ENCODE assay signal across 8 cellular contexts in the genomic region with DNA sequence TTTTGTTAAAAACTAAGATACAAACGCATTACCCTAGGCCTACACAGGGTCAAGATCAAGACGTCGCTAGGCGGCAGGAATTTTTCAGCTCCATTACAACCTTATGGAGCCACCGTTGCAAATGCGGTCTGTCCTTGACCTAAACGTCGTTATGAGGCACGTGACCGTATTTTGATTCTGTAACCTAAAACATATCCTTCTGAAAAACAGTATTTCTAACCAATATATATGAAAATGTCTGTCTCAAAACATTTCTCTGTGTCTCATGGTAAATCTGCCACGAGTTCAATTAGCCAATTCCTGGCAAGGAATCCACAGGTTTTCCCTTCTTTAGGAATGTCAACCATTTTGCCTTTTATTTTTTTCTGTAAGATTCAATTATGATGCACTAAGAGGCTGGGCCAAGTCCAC. TPM values are rescaled to one million over a fixed set of nuclear protein-coding genes. Genes with fewer than 3 reads are reported as not detected.
A peak's percentile ranks its signal among the peaks of the same experiment; 100 is the strongest.
DNase-seq lines count a peak whose midpoint lies in the region; ATAC-seq, FAIRE-seq and TF ChIP-seq lines count a peak whose summit lies in the region.

No MANE protein-coding gene starts in this region.

- intact Hi-C loops in heart right ventricle (cut with DNase I) (loop anchor here in 8 of 10 donors (2.0 to 10.0 kb wide), 5 partner anchors 36 to 120 kb away; no protein-coding TSS in a partner anchor), left ventricle myocardium superior (cut with micrococcal nuclease) (no loop called here), K562 (cut with micrococcal nuclease) (loop anchor here (2.0 to 5.0 kb wide), 2 partner anchors 34 to 369 kb away; a partner anchor contains a TSS)

- DNase-seq in heart right ventricle (peak in 1 of 2 donors; percentile 19), left ventricle myocardium superior (no peak), NCI-H69 (lab: John Stamatoyannopoulos, UW) (peak; percentile 57), K562 (ENCODE audit: extremely low read depth in 1 of 4, low spot score in 3 of 4) (peak; percentile 24 to 80 (median 25)), left kidney (ENCODE audit: low read depth, low spot score) (peak; percentile 76), suprapubic skin (ENCODE audit: low spot score in 2 of 2) (no peak)

- H3K9ac ChIP-seq in K562 (ENCODE audit: insufficient read depth in 1 of 2, low read depth in 2 of 2, low read length in 2 of 2): peak overlapping the region; percentile 91 to 97

- H3K36me3 ChIP-seq in heart right ventricle (no peaks in the 10 kb centered on the region), K562 (ENCODE audit: control insufficient read depth, insufficient read depth, low read length) (peaks cover 22% of the 10 kb centered on the region), suprapubic skin (no peaks in the 10 kb centered on the region)

- ATAC-seq in heart right ventricle (no peak), left ventricle myocardium superior (no peak), K562 (peak; percentile 16), GM19324 (IDR thresholded peaks at IDR 0.05; ENCODE audit: low FRiP score, unreplicated experiment) (no peak), GM18519 (IDR thresholded peaks at IDR 0.05; ENCODE audit: low FRiP score, unreplicated experiment) (no peak)

- peak; percentile 72 for FAIRE-seq in K562 (lab: Jason Lieb, UNC)

- TSS peak; percentile 34 for BruUV-seq in K562 (replicated peaks; lab: Mats Ljungman, UMichigan)

- CTCF ChIA-PET in K562 (lab: Yijun Ruan, JAX; ENCODE audit: low intra/inter-chr PET ratio): interaction anchor here (1.1 to 2.1 kb wide), 3 partner anchors 34 to 127 kb away, joined by 4 to 13 read pairs (median 6); no protein-coding TSS in a partner anchor

- peak overlapping the region; percentile 79 for H2AFZ ChIP-seq in K562 (ENCODE audit: low read depth, low read length)

- H4K20me1 ChIP-seq in K562 (replicated peaks; ENCODE audit: control insufficient read depth, insufficient read depth, low read length): peaks cover 41% of the 10 kb centered on the region

- peak overlapping the region; percentile 95 for H3K4me2 ChIP-seq in K562 (ENCODE audit: insufficient read depth, low read length)

- H3K27ac ChIP-seq in heart right ventricle: peak overlapping the region; percentile 90 to 99 (median 98)
- H3K27ac ChIP-seq in K562 (ENCODE audit: extremely low read depth, low read depth, low read length): peak overlapping the region; percentile 94
- H3K27ac ChIP-seq in suprapubic skin: peak overlapping the region; percentile 99

- in situ Hi-C loops in K562 (cut with MboI): loop anchor here (5.0 kb wide), 1 partner anchor 124 kb away; no protein-coding TSS in a partner anchor

- H3K4me3 ChIP-seq in heart right ventricle: peak overlapping the region; percentile 73 to 91 (median 84)
- peak overlapping the region; percentile 89 for H3K4me3 ChIP-seq in K562
- H3K4me3 ChIP-seq in suprapubic skin: peak overlapping the region; percentile 98

- no peak for TF ChIP-seq CTCF in heart right ventricle (IDR thresholded peaks at IDR 0.05)
- TF ChIP-seq CTCF in K562 (IDR thresholded peaks at IDR 0.05 in 2 of 3, conservative IDR thresholded peaks at IDR 0.05 in 1 of 3; ENCODE audit: insufficient read depth in 2 of 3, low read depth in 1 of 3, low read length in 3 of 3): peak in 2 of 3 experiments; percentile 24; a peak in 2 of 6 replicates
- TF ChIP-seq CTCF in suprapubic skin (IDR thresholded peaks at IDR 0.05): no peak

- H3K9me1 ChIP-seq in K562 (ENCODE audit: control insufficient read depth, insufficient read depth, low read length): no peaks in the 10 kb centered on the region

- POLR2A ChIA-PET in K562 (lab: Yijun Ruan, JAX): interaction anchor here (0.5 to 4.1 kb wide), 48 partner anchors 8 to 457 kb away, joined by 3 to 24 read pairs (median 4); a partner anchor contains a TSS

- TF ChIP-seq RAD21 in K562 (CRISPR knock-in tag; conservative IDR thresholded peaks at IDR 0.05 in 1 of 2, IDR thresholded peaks at IDR 0.05 in 1 of 2): no peak

- no peak for TF ChIP-seq EP300 in K562 (IDR thresholded peaks at IDR 0.05; ENCODE audit: low read length)
- TF ChIP-seq EP300 in suprapubic skin (IDR thresholded peaks at IDR 0.05): no peak

- TF ChIP-seq POLR2A in K562 (conservative IDR thresholded peaks at IDR 0.05): no peak
- no peak for TF ChIP-seq POLR2A in suprapubic skin (IDR thresholded peaks at IDR 0.05)

- H3K4me1 ChIP-seq in heart right ventricle: peaks cover 0 to 68% (median 39%) of the 10 kb centered on the region in 9 donors
- H3K4me1 ChIP-seq in K562 (replicated peaks in 1 of 2; ENCODE audit: control insufficient read depth in 2 of 2, insufficient read depth in 2 of 2, low read length in 2 of 2): peaks cover 5 to 7% of the 10 kb centered on the region in 2 experiments; a peak in 3 of 5 replicates
- peaks cover 55% of the 10 kb centered on the region for H3K4me1 ChIP-seq in suprapubic skin

- H3K27me3 ChIP-seq in heart right ventricle (no peaks in the 10 kb centered on the region), K562 (ENCODE audit: control insufficient read depth in 2 of 2, insufficient read depth in 2 of 2, low read length in 2 of 2) (no peaks in the 10 kb centered on the region), suprapubic skin (no peaks in the 10 kb centered on the region)

- H3K9me3 ChIP-seq in heart right ventricle (no peaks in the 10 kb centered on the region), K562 (replicated peaks; ENCODE audit: control insufficient read depth, insufficient read depth, low read depth, low read length) (no peaks in the 10 kb centered on the region), suprapubic skin (no peaks in the 10 kb centered on the region)

- 12 to 14% methylated on average over 11 of the region's 11 CpGs for WGBS in heart right ventricle, 2 donors
- 0% methylated on average over 11 of the region's 11 CpGs for WGBS in K562 (ENCODE audit: insufficient coverage, low coverage, missing lambda C conversion rate)
- WGBS in suprapubic skin: under 1% methylated on average over 11 of the region's 11 CpGs

- H3K79me2 ChIP-seq in K562 (ENCODE audit: control insufficient read depth, insufficient read depth, low read length): peaks cover 91% of the 10 kb centered on the region

TF ChIP-seq in K562, 482 proteins besides CTCF, POLR2A, EP300 and RAD21 (continues in another document):
- TF ChIP-seq CCAR2 (IDR thresholded peaks at IDR 0.05; ENCODE audit: low read depth, low read length) (no peak), MECOM (CRISPR knock-in tag; IDR thresholded peaks at IDR 0.05) (0 out of 2 replicates have a peak, but pooled peaks have one; percentile 21)
- TF ChIP-seq, protein P1, sequence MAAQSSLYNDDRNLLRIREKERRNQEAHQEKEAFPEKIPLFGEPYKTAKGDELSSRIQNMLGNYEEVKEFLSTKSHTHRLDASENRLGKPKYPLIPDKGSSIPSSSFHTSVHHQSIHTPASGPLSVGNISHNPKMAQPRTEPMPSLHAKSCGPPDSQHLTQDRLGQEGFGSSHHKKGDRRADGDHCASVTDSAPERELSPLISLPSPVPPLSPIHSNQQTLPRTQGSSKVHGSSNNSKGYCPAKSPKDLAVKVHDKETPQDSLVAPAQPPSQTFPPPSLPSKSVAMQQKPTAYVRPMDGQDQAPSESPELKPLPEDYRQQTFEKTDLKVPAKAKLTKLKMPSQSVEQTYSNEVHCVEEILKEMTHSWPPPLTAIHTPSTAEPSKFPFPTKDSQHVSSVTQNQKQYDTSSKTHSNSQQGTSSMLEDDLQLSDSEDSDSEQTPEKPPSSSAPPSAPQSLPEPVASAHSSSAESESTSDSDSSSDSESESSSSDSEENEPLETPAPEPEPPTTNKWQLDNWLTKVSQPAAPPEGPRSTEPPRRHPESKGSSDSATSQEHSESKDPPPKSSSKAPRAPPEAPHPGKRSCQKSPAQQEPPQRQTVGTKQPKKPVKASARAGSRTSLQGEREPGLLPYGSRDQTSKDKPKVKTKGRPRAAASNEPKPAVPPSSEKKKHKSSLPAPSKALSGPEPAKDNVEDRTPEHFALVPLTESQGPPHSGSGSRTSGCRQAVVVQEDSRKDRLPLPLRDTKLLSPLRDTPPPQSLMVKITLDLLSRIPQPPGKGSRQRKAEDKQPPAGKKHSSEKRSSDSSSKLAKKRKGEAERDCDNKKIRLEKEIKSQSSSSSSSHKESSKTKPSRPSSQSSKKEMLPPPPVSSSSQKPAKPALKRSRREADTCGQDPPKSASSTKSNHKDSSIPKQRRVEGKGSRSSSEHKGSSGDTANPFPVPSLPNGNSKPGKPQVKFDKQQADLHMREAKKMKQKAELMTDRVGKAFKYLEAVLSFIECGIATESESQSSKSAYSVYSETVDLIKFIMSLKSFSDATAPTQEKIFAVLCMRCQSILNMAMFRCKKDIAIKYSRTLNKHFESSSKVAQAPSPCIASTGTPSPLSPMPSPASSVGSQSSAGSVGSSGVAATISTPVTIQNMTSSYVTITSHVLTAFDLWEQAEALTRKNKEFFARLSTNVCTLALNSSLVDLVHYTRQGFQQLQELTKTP (IDR thresholded peaks at IDR 0.05; ENCODE audit: low read depth in 1 of 2, partially characterized antibody in 2 of 2): peak in 1 of 2 experiments; percentile 36

RNA-seq across cellular contexts. Expression of a gene that starts 1.7 kb away (rescaled TPM):
- total RNA-seq in heart right ventricle (100 to 1,000 TPM in 5 of 10 donors, 10 to 100 TPM in 5; 40.6 to 163 (median 95.3) TPM), left ventricle myocardium superior (43.5 TPM), K562 (2014; rRNA removed) (96.7 and 123 TPM in 2 replicates), K562 (2014; rRNA removed; fragmentation: Illumina TruSeq; extraction: Trizol) (116 and 139 TPM in 2 replicates), K562 (2015; rRNA removed; fragmentation: Illumina TruSeq; extraction: Trizol) (67.3 and 73.0 TPM in 2 replicates), K562 (2021) (228 and 238 TPM in 2 replicates), suprapubic skin (100 to 1,000 TPM; 234 to 395 (median 319) TPM)
- polyA plus RNA-seq in heart right ventricle (100 to 1,000 TPM in 1 of 2 donors, 10 to 100 TPM in 1; 82.8 to 126 TPM), K562 (2011; rRNA removed) (144 and 147 TPM in 2 replicates), K562 (2014; fragmentation: Illumina TruSeq; extraction: Trizol) (217 and 248 TPM in 2 replicates), K562 (2014; fragmentation: Nextera tagmentation; extraction: Ambion mirVana) (10 to 100 TPM; 75.8 to 90.3 TPM), K562 (2014; rRNA removed) (141 and 151 TPM in 2 replicates)
- total RNA-seq in K562 (2011; cell fraction: chromatin; rRNA removed; ENCODE audit: low replicate concordance): 172 and 408 TPM in 2 replicates
- 188 and 224 TPM in 2 replicates for total RNA-seq in K562 (2011; cell fraction: nucleolus; rRNA removed)
- 397 and 411 TPM in 2 replicates for total RNA-seq in K562 (2011; cell fraction: nucleoplasm; rRNA removed)
- polyA plus RNA-seq in K562 (2011; cell fraction: cytosol; rRNA removed): 58.0 and 129 TPM in 2 replicates
- polyA plus RNA-seq in K562 (2011; cell fraction: nucleus; rRNA removed): 49.3 and 111 TPM in 2 replicates
- polyA plus RNA-seq in K562 (2012): 173 and 413 TPM in 2 replicates
- polyA minus RNA-seq in K562 (2011; rRNA and poly(A)+ RNA removed): 151 and 172 TPM in 2 replicates
- 70.4 and 76.7 TPM in 2 replicates for polyA minus RNA-seq in K562 (2011; cell fraction: cytosol; rRNA and poly(A)+ RNA removed)
- polyA minus RNA-seq in K562 (2011; cell fraction: nucleus; rRNA and poly(A)+ RNA removed): 45.9 and 84.7 TPM in 2 replicates

Comparison
In these comparisons a context has a peak if more than half of its experiments do, and no peak if none do; other contexts are left out.
1. DNase-seq: peak in NCI-H69 (single experiment), K562 (4 of 4) and left kidney (single experiment); none in left ventricle myocardium superior (single experiment) and suprapubic skin (0 of 2).
2. CTCF ChIP-seq: peak in K562 (2 of 3); none in heart right ventricle (0 of 9) and suprapubic skin (0 of 2).
3. Peak in every context shown above with its lines, with median percentiles within 50 percentile points of each other: H3K27ac ChIP-seq and H3K4me3 ChIP-seq.